Comparison of ENCODE assay signal across 10 cellular contexts in genomic region chr6:142822383-142822782, GRCh38.
A peak's percentile ranks its signal among the peaks of the same experiment; 100 is the strongest.
DNase-seq lines count a peak whose midpoint lies in the region; ATAC-seq and TF ChIP-seq lines count a peak whose summit lies in the region.
"Had no signal": no experiment of that assay in that cellular context is flagged by ENCODE, and none has a peak within 500 bp of the region (broad histone marks: within the 10 kb centered on the region; RNA-seq: fewer than 3 reads in every experiment).

No MANE protein-coding gene starts in this region.

- peaks cover 6% of the 10 kb centered on the region for H3K36me3 Mint-ChIP-seq in osteocyte (ENCODE audit: unreplicated experiment)

- no peak for TF ChIP-seq CTCF in osteocyte (IDR thresholded peaks at IDR 0.05)

- peak overlapping the region; percentile 20 for H3K27ac Mint-ChIP-seq in osteocyte (ENCODE audit: unreplicated experiment)

- DNase-seq in NCI-H2171 treated with DMSO at 0.1 percent for 48 hours (lab: John Stamatoyannopoulos, UW) (peak; percentile 38), NCI-H2171 (lab: John Stamatoyannopoulos, UW) (no peak), osteocyte (ENCODE audit: extremely low spot score, unreplicated experiment) (no peak), NCI-H526 (lab: John Stamatoyannopoulos, UW) (no peak), iPS-NIHi11 (ENCODE audit: low spot score) (no peak), cerebellum (ENCODE audit: low spot score) (no peak)
- DNase-seq: NCI-H1092, upper lobe of left lung had no signal

- H3K9me3 Mint-ChIP-seq in osteocyte (ENCODE audit: unreplicated experiment): peaks cover 2% of the 10 kb centered on the region

- no peaks in the 10 kb centered on the region for H3K27me3 Mint-ChIP-seq in osteocyte (ENCODE audit: unreplicated experiment)

- ATAC-seq in GM21737 (IDR thresholded peaks at IDR 0.05; ENCODE audit: unreplicated experiment) (peak; percentile 69), HG03520 (IDR thresholded peaks at IDR 0.05; ENCODE audit: unreplicated experiment) (peak; percentile 83)

- H3K4me3 Mint-ChIP-seq in osteocyte (ENCODE audit: unreplicated experiment): no peak overlapping the region

- H3K4me1 Mint-ChIP-seq in osteocyte (ENCODE audit: unreplicated experiment): peaks cover 67% of the 10 kb centered on the region
